Comparison of ENCODE assay signal across 9 cellular contexts in the genomic region with DNA sequence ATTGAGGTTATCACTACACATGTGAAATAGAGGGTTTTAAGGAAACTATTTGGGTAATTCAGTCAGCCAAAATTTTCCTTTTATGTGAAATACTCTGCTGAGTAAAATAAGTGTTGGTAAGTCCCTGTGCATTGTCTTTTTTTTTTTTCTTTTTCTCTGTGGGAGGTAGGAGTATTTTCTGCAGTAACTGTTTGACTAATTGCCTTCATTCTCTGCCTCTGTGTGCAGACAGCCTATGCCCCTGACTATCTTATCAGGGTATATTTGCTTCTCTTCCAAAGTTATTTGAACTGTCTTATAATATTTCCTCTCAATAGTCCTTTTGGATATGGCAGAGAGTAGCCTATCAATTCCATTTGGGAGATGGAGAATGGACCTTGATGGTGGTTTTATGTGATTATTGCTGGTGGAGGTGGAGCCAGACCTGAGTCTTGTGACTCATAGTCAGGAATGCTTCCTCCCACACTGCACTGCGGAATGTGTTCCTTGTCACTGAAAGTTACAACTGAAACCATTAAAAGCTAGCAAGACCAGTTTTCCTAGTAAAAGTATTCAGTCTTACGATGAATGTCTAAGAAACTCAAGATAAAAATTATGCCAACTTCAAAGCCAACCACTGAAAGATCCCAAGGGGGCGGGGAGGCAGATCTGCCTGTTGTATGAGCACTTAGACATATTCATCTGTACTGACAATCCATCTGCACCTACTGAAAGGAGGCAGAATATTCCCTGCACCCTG. TPM values are rescaled to one million over a fixed set of nuclear protein-coding genes. Genes with fewer than 3 reads are reported as not detected.
A peak's percentile ranks its signal among the peaks of the same experiment; 100 is the strongest.
DNase-seq lines count a peak whose midpoint lies in the region; ATAC-seq and TF ChIP-seq lines count a peak whose summit lies in the region.
"Had no signal": no experiment of that assay in that cellular context is flagged by ENCODE, and none has a peak within 500 bp of the region (broad histone marks: within the 10 kb centered on the region; RNA-seq: fewer than 3 reads in every experiment).

No MANE protein-coding gene starts in this region.

- H3K4me1 ChIP-seq in lung (ENCODE audit: control insufficient read depth in 2 of 2, insufficient read depth in 2 of 2, low read length in 2 of 2) = peaks cover 0 to 2% of the 10 kb centered on the region in 2 donors
- H3K4me1 ChIP-seq in left ventricle myocardium inferior = peaks cover 8% of the 10 kb centered on the region
- H3K4me1 ChIP-seq in tibial nerve = no peaks in the 10 kb centered on the region

- intact Hi-C loops in left ventricle myocardium inferior (cut with micrococcal nuclease) = no loop called here

- DNase-seq in SIG-M5 treated with dmso at 0.1 percent for 504 hours (lab: John Stamatoyannopoulos, UW; ENCODE audit: unreplicated experiment) = peak; percentile 66
- no peak for DNase-seq in SIG-M5 (lab: John Stamatoyannopoulos, UW)
- peak; percentile 57 to 58 for DNase-seq in cardiac fibroblast (ENCODE audit: low read depth in 2 of 2)
- DNase-seq in lung (ENCODE audit: low spot score) = no peak
- no peak for DNase-seq in left ventricle myocardium inferior
- no peak for DNase-seq in tibial nerve (ENCODE audit: low spot score in 2 of 2)
- DNase-seq in MG63 = no peak

- 65 to 81% methylated on average over 3 of the region's 3 CpGs for WGBS in lung, 2 donors
- 61 to 75% methylated on average over 3 of the region's 3 CpGs for WGBS in tibial nerve, 2 donors

- TF ChIP-seq EP300 in tibial nerve (IDR thresholded peaks at IDR 0.05) = no peak

- H3K9me3 ChIP-seq in lung (ENCODE audit: control insufficient read depth in 2 of 2, insufficient read depth in 1 of 2, low read length in 1 of 2) (no peaks in the 10 kb centered on the region), left ventricle myocardium inferior (replicated peaks) (no peaks in the 10 kb centered on the region), tibial nerve (no peaks in the 10 kb centered on the region), MG63 (no peaks in the 10 kb centered on the region)

- TF ChIP-seq CTCF in cardiac fibroblast (IDR thresholded peaks at IDR 0.05; ENCODE audit: low read depth, low read length) (no peak), lung (IDR thresholded peaks at IDR 0.05; ENCODE audit: control extremely low read depth, extremely low read depth) (no peak), left ventricle myocardium inferior (IDR thresholded peaks at IDR 0.05; ENCODE audit: borderline replicate concordance) (no peak), tibial nerve (IDR thresholded peaks at IDR 0.05) (no peak)

- no peaks in the 10 kb centered on the region for H3K36me3 ChIP-seq in lung (ENCODE audit: control insufficient read depth in 2 of 2, insufficient read depth in 2 of 2, low read length in 2 of 2)
- no peaks in the 10 kb centered on the region for H3K36me3 ChIP-seq in left ventricle myocardium inferior
- no peaks in the 10 kb centered on the region for H3K36me3 ChIP-seq in tibial nerve
- no peaks in the 10 kb centered on the region for H3K36me3 ChIP-seq in MG63

- H3K27ac ChIP-seq in lung (ENCODE audit: low read depth in 1 of 2, low read length in 1 of 2) (no peak overlapping the region), left ventricle myocardium inferior (replicated peaks) (no peak overlapping the region), tibial nerve (no peak overlapping the region)
- H3K27ac ChIP-seq: 22Rv1 had no signal

- no peak for TF ChIP-seq POLR2A in tibial nerve (IDR thresholded peaks at IDR 0.05)

- H3K4me3 ChIP-seq in cardiac fibroblast (replicated peaks in 1 of 2; ENCODE audit: low read depth in 2 of 2, low read length in 2 of 2) (no peak overlapping the region), lung (no peak overlapping the region), left ventricle myocardium inferior (no peak overlapping the region), tibial nerve (no peak overlapping the region), MG63 (no peak overlapping the region)

- H3K27me3 ChIP-seq in lung (ENCODE audit: control insufficient read depth, insufficient read depth) (no peaks in the 10 kb centered on the region), left ventricle myocardium inferior (ENCODE audit: low read depth) (no peaks in the 10 kb centered on the region), tibial nerve (no peaks in the 10 kb centered on the region), MG63 (no peaks in the 10 kb centered on the region)

- ATAC-seq in lung (ENCODE audit: insufficient read depth, low FRiP score) (peak; percentile 34), GM21528 (IDR thresholded peaks at IDR 0.05; ENCODE audit: low FRiP score, unreplicated experiment) (no peak)

RNA-seq across cellular contexts. Expression of a gene that starts 40.9 kb away (rescaled TPM):
- total RNA-seq in lung = 10 to 100 TPM; 10.8 to 42.5 TPM
- 10 to 100 TPM in 1 of 2 donors, 1 to 10 TPM in 1; 9.3 to 10.1 TPM for polyA plus RNA-seq in lung
- 21.7 TPM for total RNA-seq in left ventricle myocardium inferior
- total RNA-seq in tibial nerve = 10 to 100 TPM; 12.6 to 42.6 (median 33.5) TPM
- total RNA-seq in MG63 (2014; rRNA removed; shearing (Covaris generic); ENCODE audit: low replicate concordance) = 1.4 TPM in 1 of 2 replicates, not detected in the other

Comparison
In these comparisons a context has a peak if more than half of its experiments do, and no peak if none do; other contexts are left out.
1. DNase-seq: peak in SIG-M5 treated with dmso at 0.1 percent for 504 hours (single experiment) and cardiac fibroblast (2 of 2); none in SIG-M5 (single experiment), lung (single experiment), left ventricle myocardium inferior (single experiment), tibial nerve (0 of 2) and MG63 (single experiment).